Comparison of ENCODE assay signal across 11 cellular contexts in the genomic region with DNA sequence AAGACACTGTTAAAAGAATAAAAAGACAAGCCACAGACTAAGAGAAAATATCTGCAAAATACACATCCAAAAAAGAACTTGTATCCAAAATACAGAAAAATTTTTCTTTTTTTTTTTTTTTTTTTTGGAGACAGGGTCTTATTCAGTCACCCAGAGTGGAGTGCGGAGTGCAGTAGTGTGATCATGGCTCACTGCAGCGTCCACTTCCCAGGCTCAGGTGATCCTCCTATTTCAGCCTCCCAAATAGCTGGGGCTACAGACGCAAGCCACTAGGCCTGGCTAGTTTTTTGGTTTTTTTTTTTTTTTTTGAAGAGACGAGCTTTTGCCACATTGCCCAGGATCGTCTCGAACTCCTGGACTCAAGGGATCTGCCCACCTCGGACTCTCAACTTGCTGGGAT. TPM values are rescaled to one million over a fixed set of nuclear protein-coding genes. Genes with fewer than 3 reads are reported as not detected.
DNase-seq lines count a peak whose midpoint lies in the region; ATAC-seq, FAIRE-seq and TF ChIP-seq lines count a peak whose summit lies in the region.
"Had no signal": no experiment of that assay in that cellular context is flagged by ENCODE, and none has a peak within 500 bp of the region (broad histone marks: within the 10 kb centered on the region; RNA-seq: fewer than 3 reads in every experiment).

No MANE protein-coding gene starts in this region.

- H3K9ac ChIP-seq in endodermal cell (ENCODE audit: extremely low read depth, low read length, poor library complexity, severe bottlenecking) = no peak overlapping the region

- DNase-seq in activated naive CD4-positive, alpha-beta T cell treated with anti-CD3 and anti-CD28 coated beads, Interleukin-2, amount 10 ng/mL, durations not matched to agents 7 days and 5 days = no peak
- no peak for DNase-seq in activated naive CD4-positive, alpha-beta T cell treated with anti-CD3 and anti-CD28 coated beads, Interleukin-2, amount 50 U/mL, for 16 hours
- DNase-seq in OCI-LY7 (ENCODE audit: low spot score) (no peak), endodermal cell (no peak), ovary (no peak), RCC 7860 (ENCODE audit: low spot score) (no peak), NCI-H128 (lab: John Stamatoyannopoulos, UW; ENCODE audit: unreplicated experiment) (no peak)
- DNase-seq: NCI-H524 treated with DMSO at 0.1 percent for 48 hours had no signal

- H3K9me3 ChIP-seq in OCI-LY7 (ENCODE audit: low read length) (no peaks in the 10 kb centered on the region), endodermal cell (ENCODE audit: control insufficient read depth, low read length) (no peaks in the 10 kb centered on the region), ovary (no peaks in the 10 kb centered on the region)
- H3K9me3 ChIP-seq: SJSA1 had no signal

- no TSS peak for BruUV-seq in OCI-LY7 (replicated peaks; lab: Mats Ljungman, UMichigan)

- TF ChIP-seq EP300 in ovary (IDR thresholded peaks at IDR 0.05) = no peak

- H3K9me3 Mint-ChIP-seq in activated naive CD4-positive, alpha-beta T cell treated with anti-CD3 and anti-CD28 coated beads, Interleukin-2, amount 10 ng/mL, durations not matched to agents 7 days and 5 days = no peaks in the 10 kb centered on the region
- H3K9me3 Mint-ChIP-seq in endodermal cell = no peaks in the 10 kb centered on the region
- H3K9me3 Mint-ChIP-seq in stimulated activated memory B cell treated with anti-CD40 and anti-IgM and Interleukin-4, amounts not matched to agents 10 μg/mL and 1 μg/mL and 100 μg/mL, for 72 hours = no peaks in the 10 kb centered on the region

- peaks cover 29% of the 10 kb centered on the region; the same call in 1 of the 2 replicates for H4K20me1 ChIP-seq in OCI-LY7 (ENCODE audit: insufficient read depth, low read length)

- no peak for TF ChIP-seq POLR2A in ovary (IDR thresholded peaks at IDR 0.05)

- TF ChIP-seq CTCF in OCI-LY7 (conservative IDR thresholded peaks at IDR 0.05; ENCODE audit: low read length) = no peak
- TF ChIP-seq CTCF in endodermal cell (conservative IDR thresholded peaks at IDR 0.05) = no peak
- no peak for TF ChIP-seq CTCF in ovary (IDR thresholded peaks at IDR 0.05)

- POLR2A ChIA-PET in OCI-LY7 (lab: Charles Lee) = interaction anchor here (0.6 to 2.1 kb wide), 9 partner anchors 11 to 549 kb away, joined by 3 to 7 read pairs (median 4); no protein-coding TSS in a partner anchor

- H3K4me1 ChIP-seq in OCI-LY7 (ENCODE audit: insufficient read depth, low read length, poor library complexity, severe bottlenecking) = peaks cover 26% of the 10 kb centered on the region
- H3K4me1 ChIP-seq in endodermal cell (ENCODE audit: control insufficient read depth, insufficient read depth, low read length) = no peaks in the 10 kb centered on the region
- no peaks in the 10 kb centered on the region for H3K4me1 ChIP-seq in ovary (ENCODE audit: insufficient read depth)
- H3K4me1 ChIP-seq: SJSA1 had no signal

- H3K4me3 ChIP-seq in OCI-LY7 (ENCODE audit: low read depth, low read length, poor library complexity, severe bottlenecking) = peak overlapping the region; percentile 79
- peak overlapping the region; percentile 92 for H3K4me3 ChIP-seq in endodermal cell (ENCODE audit: low read length)
- no peak overlapping the region for H3K4me3 ChIP-seq in ovary
- H3K4me3 ChIP-seq: SJSA1 had no signal

- no peak overlapping the region for H3K27ac ChIP-seq in OCI-LY7 (ENCODE audit: low read depth, low read length, poor library complexity, severe bottlenecking)
- no peak overlapping the region for H3K27ac ChIP-seq in endodermal cell (ENCODE audit: low read depth, low read length)
- H3K27ac ChIP-seq in ovary = no peak overlapping the region
- H3K27ac ChIP-seq: SJSA1 had no signal

- H3K27me3 Mint-ChIP-seq in activated naive CD4-positive, alpha-beta T cell treated with anti-CD3 and anti-CD28 coated beads, Interleukin-2, amount 10 ng/mL, durations not matched to agents 7 days and 5 days = no peaks in the 10 kb centered on the region
- no peaks in the 10 kb centered on the region for H3K27me3 Mint-ChIP-seq in endodermal cell (ENCODE audit: insufficient read depth)
- no peaks in the 10 kb centered on the region for H3K27me3 Mint-ChIP-seq in stimulated activated memory B cell treated with anti-CD40 and anti-IgM and Interleukin-4, amounts not matched to agents 10 μg/mL and 1 μg/mL and 100 μg/mL, for 72 hours

- WGBS in endodermal cell (ENCODE audit: insufficient coverage in 1 of 2, insufficient read length in 1 of 2), 2 experiments = 94% methylated on average over 7 of the region's 7 CpGs; no CpG with 5 or more reads in 1 of the 2 experiments
- WGBS in ovary, 3 donors = 82 to 83% (median 82%) methylated on average over 7 of the region's 7 CpGs

- no peak for ATAC-seq in stimulated activated memory B cell treated with anti-CD40 and anti-IgM and Interleukin-4, amounts not matched to agents 10 μg/mL and 1 μg/mL and 100 μg/mL, for 72 hours
- ATAC-seq: esophagus mucosa had no signal

- peak overlapping the region; percentile 95 for H3K4me2 ChIP-seq in OCI-LY7 (ENCODE audit: low read length)

- H3K36me3 Mint-ChIP-seq in activated naive CD4-positive, alpha-beta T cell treated with anti-CD3 and anti-CD28 coated beads, Interleukin-2, amount 10 ng/mL, durations not matched to agents 7 days and 5 days = peaks cover 38% of the 10 kb centered on the region
- peaks cover 4% of the 10 kb centered on the region for H3K36me3 Mint-ChIP-seq in endodermal cell (ENCODE audit: low read depth)
- H3K36me3 Mint-ChIP-seq in stimulated activated memory B cell treated with anti-CD40 and anti-IgM and Interleukin-4, amounts not matched to agents 10 μg/mL and 1 μg/mL and 100 μg/mL, for 72 hours = peaks cover 20% of the 10 kb centered on the region

- intact Hi-C loops in OCI-LY7 (cut with micrococcal nuclease; ENCODE audit: unreplicated experiment) (loop anchor here (5.0 to 10.0 kb wide), 3 partner anchors 93 to 391 kb away; partner anchors contain the start of genes RWDD1 and TSPYL1), ovary (cut with DNase I) (no loop called here)

- H3K27ac Mint-ChIP-seq in activated naive CD4-positive, alpha-beta T cell treated with anti-CD3 and anti-CD28 coated beads, Interleukin-2, amount 10 ng/mL, durations not matched to agents 7 days and 5 days = no peak overlapping the region
- H3K27ac Mint-ChIP-seq in endodermal cell = peak overlapping the region; percentile 1
- no peak overlapping the region for H3K27ac Mint-ChIP-seq in stimulated activated memory B cell treated with anti-CD40 and anti-IgM and Interleukin-4, amounts not matched to agents 10 μg/mL and 1 μg/mL and 100 μg/mL, for 72 hours

- H3K4me3 Mint-ChIP-seq in activated naive CD4-positive, alpha-beta T cell treated with anti-CD3 and anti-CD28 coated beads, Interleukin-2, amount 10 ng/mL, durations not matched to agents 7 days and 5 days = peak overlapping the region; percentile 20
- H3K4me3 Mint-ChIP-seq in endodermal cell = peak overlapping the region; percentile 4
- peak overlapping the region; percentile 38 for H3K4me3 Mint-ChIP-seq in stimulated activated memory B cell treated with anti-CD40 and anti-IgM and Interleukin-4, amounts not matched to agents 10 μg/mL and 1 μg/mL and 100 μg/mL, for 72 hours

- H3K9me2 ChIP-seq in OCI-LY7 (ENCODE audit: insufficient read depth, low read length) = no peaks in the 10 kb centered on the region

- peaks cover 52% of the 10 kb centered on the region for H3K4me1 Mint-ChIP-seq in activated naive CD4-positive, alpha-beta T cell treated with anti-CD3 and anti-CD28 coated beads, Interleukin-2, amount 10 ng/mL, durations not matched to agents 7 days and 5 days
- peaks cover 18% of the 10 kb centered on the region for H3K4me1 Mint-ChIP-seq in endodermal cell
- H3K4me1 Mint-ChIP-seq in stimulated activated memory B cell treated with anti-CD40 and anti-IgM and Interleukin-4, amounts not matched to agents 10 μg/mL and 1 μg/mL and 100 μg/mL, for 72 hours = peaks cover 50% of the 10 kb centered on the region

- peaks cover 15% of the 10 kb centered on the region for H3K36me3 ChIP-seq in OCI-LY7 (ENCODE audit: insufficient read depth, low read length)
- H3K36me3 ChIP-seq in endodermal cell (ENCODE audit: control insufficient read depth, insufficient read depth, low read length) = peaks cover 7% of the 10 kb centered on the region
- H3K36me3 ChIP-seq in ovary = no peaks in the 10 kb centered on the region

- H2AFZ ChIP-seq in OCI-LY7 (ENCODE audit: low read length) = no peak overlapping the region

- FAIRE-seq in RCC 7860 (lab: Jason Lieb, UNC) = no peak

- H3K79me2 ChIP-seq in OCI-LY7 (ENCODE audit: insufficient read depth, low read depth, low read length) = peaks cover 82% of the 10 kb centered on the region

- H3K27me3 ChIP-seq in endodermal cell (ENCODE audit: control insufficient read depth, insufficient read depth, low read length, poor library complexity, severe bottlenecking) (no peaks in the 10 kb centered on the region), ovary (no peaks in the 10 kb centered on the region)
- H3K27me3 ChIP-seq: SJSA1 had no signal

- CTCF ChIA-PET in activated naive CD4-positive, alpha-beta T cell treated with anti-CD3 and anti-CD28 coated beads, Interleukin-2, amount 10 ng/mL, durations not matched to agents 7 days and 5 days (lab: Charles Lee) = interaction anchor here (1.5 kb wide), 1 partner anchor 95 kb away, joined by 4 read pairs; no protein-coding TSS in a partner anchor
- CTCF ChIA-PET in OCI-LY7 (lab: Charles Lee; ENCODE audit: unreplicated experiment) = no interaction called here

RNA-seq across cellular contexts. Expression of gene ZUP1, which starts 3.1 kb away (rescaled TPM):
- 17.8 and 18.0 TPM in 2 replicates for total RNA-seq in OCI-LY7 (2014; rRNA removed; shearing (Covaris generic))
- total RNA-seq in OCI-LY7 (2022) (20.9 and 26.8 TPM in 2 replicates), endodermal cell (10 to 100 TPM; 18.5 to 26.1 TPM), ovary (1 to 10 TPM; 4.3 to 8.6 (median 5.0) TPM)
- 24.6 TPM for polyA plus RNA-seq in endodermal cell (2013, experiment 1 of 2)
- polyA plus RNA-seq in endodermal cell (2013, experiment 2 of 2) = 19.8 TPM
- 1 to 10 TPM; 3.5 to 4.3 TPM for polyA plus RNA-seq in ovary

RNA-seq across cellular contexts. Expression of gene KPNA5, which starts 15.5 kb away (rescaled TPM):
- 10.3 and 12.4 TPM in 2 replicates for total RNA-seq in OCI-LY7 (2014; rRNA removed; shearing (Covaris generic))
- total RNA-seq in OCI-LY7 (2022) (12.6 and 14.6 TPM in 2 replicates), endodermal cell (10 to 100 TPM; 10.4 to 20.1 TPM), ovary (10 to 100 TPM; 14.4 to 50.6 (median 36.5) TPM)
- 14.8 TPM for polyA plus RNA-seq in endodermal cell (2013, experiment 1 of 2)
- 14.3 TPM for polyA plus RNA-seq in endodermal cell (2013, experiment 2 of 2)
- polyA plus RNA-seq in ovary = 1 to 10 TPM; 7.1 to 9.3 TPM

RNA-seq across cellular contexts. Expression of gene RSPH4A, which starts 49.2 kb away (rescaled TPM):
- total RNA-seq in OCI-LY7 (2014; rRNA removed; shearing (Covaris generic)) = 0.15 and 0.16 TPM in 2 replicates
- total RNA-seq in OCI-LY7 (2022) = not detected in 2 replicates
- 1 to 10 TPM in 1 of 2 donors, under 1 TPM in 1; 0.92 to 1.2 TPM for total RNA-seq in endodermal cell
- 1.9 TPM for polyA plus RNA-seq in endodermal cell (2013, experiment 1 of 2)
- 1.9 TPM for polyA plus RNA-seq in endodermal cell (2013, experiment 2 of 2)
- 10 to 100 TPM in 1 of 7 donors, 1 to 10 TPM in 6; 1.0 to 17.9 (median 2.3) TPM for total RNA-seq in ovary
- under 1 TPM; 0.52 to 0.55 TPM for polyA plus RNA-seq in ovary
- total RNA-seq: esophagus mucosa had no signal
